In the genomic region with DNA sequence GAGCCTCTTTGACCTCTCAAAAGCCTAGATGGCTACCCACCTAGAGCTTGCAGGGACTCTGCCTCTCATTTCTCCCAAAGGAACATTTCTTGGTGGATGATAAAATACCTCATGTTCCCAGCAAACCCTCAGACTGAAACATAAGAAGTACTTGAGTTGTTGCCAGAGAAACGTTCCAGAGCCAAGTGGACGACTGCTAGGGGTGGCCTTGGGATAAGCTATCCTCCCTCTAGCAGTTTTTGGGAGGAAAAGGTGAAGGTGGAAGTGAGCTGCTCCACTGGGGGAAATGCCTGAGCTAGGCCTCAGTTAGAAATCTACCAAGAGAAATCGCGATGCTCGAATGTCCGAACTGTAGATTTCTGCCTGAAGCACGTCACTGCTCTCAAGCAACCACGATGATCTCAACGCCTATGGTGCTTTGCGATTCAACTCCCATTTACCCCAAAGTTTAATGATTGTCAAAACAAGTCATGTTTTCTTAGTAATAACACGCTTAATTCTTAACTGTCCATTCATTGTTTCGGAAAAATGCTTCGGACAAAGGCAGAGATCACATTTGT, we compare ENCODE assay signal across 22 cellular contexts.
DNase-seq lines count a peak whose midpoint lies in the region; ATAC-seq and TF ChIP-seq lines count a peak whose summit lies in the region.
"Had no signal": no experiment of that assay in that cellular context is flagged by ENCODE, and none has a peak within 500 bp of the region (broad histone marks: within the 10 kb centered on the region; RNA-seq: fewer than 3 reads in every experiment).

No MANE protein-coding gene starts in this region.

- H3K36me3 ChIP-seq in kidney epithelial cell (ENCODE audit: control insufficient read depth, insufficient read depth, low read length) = no peaks in the 10 kb centered on the region
- H3K36me3 ChIP-seq: BLaER1, gastrocnemius medialis, left lung, thoracic aorta had no signal

- TF ChIP-seq CTCF in astrocyte of the cerebellum (IDR thresholded peaks at IDR 0.05; ENCODE audit: low read depth, low read length, missing control alignments) (no peak), kidney epithelial cell (IDR thresholded peaks at IDR 0.05; ENCODE audit: insufficient read depth, low read length, poor library complexity, severe bottlenecking) (no peak)

- H3K4me3 ChIP-seq in astrocyte of the cerebellum (ENCODE audit: low read depth, low read length) (no peak overlapping the region), kidney epithelial cell (ENCODE audit: low read depth, low read length) (no peak overlapping the region)
- H3K4me3 ChIP-seq: BLaER1, gastrocnemius medialis, left lung, thoracic aorta had no signal

- DNase-seq in DMS 273 (lab: John Stamatoyannopoulos, UW; ENCODE audit: unreplicated experiment) (peak; percentile 9), DMS 273 treated with DMSO at 0.1 percent for 48 hours (lab: John Stamatoyannopoulos, UW) (no peak), astrocyte of the cerebellum (ENCODE audit: low read depth) (peak; percentile 32), kidney epithelial cell (ENCODE audit: low read depth) (peak; percentile 16), smooth muscle cell of the brain vasculature (ENCODE audit: low read depth, low spot score) (peak; percentile 37), A172 (ENCODE audit: low spot score) (no peak)
- DNase-seq: activated CD4-positive, alpha-beta T cell treated with anti-CD3 and anti-CD28 coated beads, Interleukin-2, amount 10 ng/mL, durations not matched to agents 24 days and 14 days; activated CD8-positive, alpha-beta memory T cell treated with anti-CD3 and anti-CD28 coated beads, Interleukin-2, amount 50 U/mL, for 48 hours; activated effector memory CD4-positive, alpha-beta T cell treated with anti-CD3 and anti-CD28 coated beads, Interleukin-2, amount 50 U/mL, for 16 hours; cortex of kidney; DMS153; gastrocnemius medialis; left lung; NCI-H146; NCI-H226; RPMI8226; SW 1271 had no signal

- ATAC-seq in HG03280 (IDR thresholded peaks at IDR 0.05; ENCODE audit: unreplicated experiment) (no peak), HG03159 (IDR thresholded peaks at IDR 0.05; ENCODE audit: unreplicated experiment) (no peak)
- ATAC-seq: gastrocnemius medialis, HepG2, left lung had no signal

- in situ Hi-C loops in astrocyte of the cerebellum (cut with HindIII; ENCODE audit: low sequenced_read_pairs) = no loop called here

- H3K27me3 ChIP-seq in kidney epithelial cell (ENCODE audit: control insufficient read depth, insufficient read depth, low read length) = no peaks in the 10 kb centered on the region
- H3K27me3 ChIP-seq: BLaER1, gastrocnemius medialis, left lung had no signal

Comparison
In these comparisons a context has a peak if more than half of its experiments do, and no peak if none do; other contexts are left out.
1. DNase-seq: peak in DMS 273 (single experiment), astrocyte of the cerebellum (single experiment), kidney epithelial cell (single experiment) and smooth muscle cell of the brain vasculature (single experiment); none in DMS 273 treated with DMSO at 0.1 percent for 48 hours (single experiment) and A172 (single experiment).